26 cellular contexts compared by ENCODE assay signal in the genomic region with DNA sequence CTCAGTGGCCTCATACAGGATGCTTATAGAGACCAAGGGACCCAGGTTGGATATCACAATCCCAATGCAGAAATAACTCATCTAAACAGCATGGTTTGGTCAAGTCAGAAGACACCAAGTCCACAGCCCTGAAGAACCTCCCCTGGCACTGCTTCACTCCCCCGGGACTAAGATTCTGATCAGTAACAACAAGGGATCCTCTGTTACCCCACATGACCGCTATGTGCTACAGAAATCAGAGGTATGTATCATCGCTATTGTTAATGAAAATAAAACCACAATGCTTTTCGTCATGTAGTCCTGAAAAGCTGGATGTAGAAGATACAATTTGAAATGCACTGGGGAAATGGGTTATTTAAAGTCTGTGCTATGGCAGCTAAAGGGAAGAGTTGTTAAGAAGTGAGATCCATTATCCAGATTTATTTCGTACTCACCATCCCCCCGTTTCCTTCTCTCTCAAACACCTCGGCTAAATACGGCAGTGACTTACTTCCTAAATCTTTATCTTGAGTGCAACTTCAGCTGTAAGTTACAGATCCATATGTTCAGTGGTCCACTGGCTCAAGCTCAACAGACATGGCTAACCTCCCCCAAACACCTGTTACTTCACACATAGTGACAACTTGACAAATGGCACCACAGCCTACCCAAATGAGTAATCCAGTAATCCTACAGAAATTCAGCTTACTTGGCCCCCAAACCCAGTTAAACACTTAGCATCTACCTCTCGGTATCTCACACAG.
DNase-seq lines count a peak whose midpoint lies in the region; ATAC-seq and TF ChIP-seq lines count a peak whose summit lies in the region.
"Had no signal": no experiment of that assay in that cellular context is flagged by ENCODE, and none has a peak within 500 bp of the region (broad histone marks: within the 10 kb centered on the region; RNA-seq: fewer than 3 reads in every experiment).

No MANE protein-coding gene starts in this region.

- no peaks in the 10 kb centered on the region for H3K9me3 ChIP-seq in IMR-90 (ENCODE audit: control insufficient read depth, insufficient read depth, low read length)
- no peaks in the 10 kb centered on the region for H3K9me3 ChIP-seq in mucosa of descending colon
- H3K9me3 ChIP-seq: left ventricle myocardium inferior, Peyer's patch, psoas muscle, upper lobe of right lung had no signal

- H3K56ac ChIP-seq in IMR-90 (ENCODE audit: extremely low read depth, insufficient read depth, low read length), result no peak overlapping the region

- H3K9ac ChIP-seq in IMR-90 (ENCODE audit: low read depth, low read length), result no peak overlapping the region

- no peak overlapping the region for H3K27ac ChIP-seq in IMR-90 (ENCODE audit: insufficient read depth, low read length)
- H3K27ac ChIP-seq: left ventricle myocardium inferior, Peyer's patch, psoas muscle, upper lobe of right lung had no signal

- H3K4me1 ChIP-seq in IMR-90 (ENCODE audit: control insufficient read depth, insufficient read depth, low read length) (peaks cover 18% of the 10 kb centered on the region), mucosa of descending colon (ENCODE audit: low read depth) (peaks cover 4% of the 10 kb centered on the region)

- H3K14ac ChIP-seq in IMR-90 (replicated peaks; ENCODE audit: low read depth, low read length), result 0 out of 2 replicates have a peak overlapping the region, but pooled peaks have one; percentile 65

- no peaks in the 10 kb centered on the region for H3K9me3 Mint-ChIP-seq in progenitor cell of endocrine pancreas (ENCODE audit: low read depth)
- H3K9me3 Mint-ChIP-seq: CD8-positive, alpha-beta T cell; neural crest cell had no signal

- TF ChIP-seq CTCF in IMR-90 (conservative IDR thresholded peaks at IDR 0.05; ENCODE audit: low read depth, low read length), result no peak
- no peak for TF ChIP-seq CTCF in progenitor cell of endocrine pancreas (IDR thresholded peaks at IDR 0.05; ENCODE audit: unreplicated experiment)
- TF ChIP-seq CTCF in lower leg skin (IDR thresholded peaks at IDR 0.05), result no peak
- TF ChIP-seq CTCF in mucosa of descending colon (IDR thresholded peaks at IDR 0.05), result no peak

- TF ChIP-seq RAD21 in IMR-90 (IDR thresholded peaks at IDR 0.05; ENCODE audit: low read length), result no peak

- ATAC-seq in IMR-90 (ENCODE audit: low read depth) (no peak), mucosa of descending colon (no peak)
- ATAC-seq: CD8-positive, alpha-beta T cell; upper lobe of right lung had no signal

- H2AK5ac ChIP-seq in IMR-90 (ENCODE audit: low read depth, low read length), result no peak overlapping the region

- intact Hi-C loops in IMR-90 (cut with micrococcal nuclease), result no loop called here
- intact Hi-C loops in lower leg skin (cut with DNase I; ENCODE audit: low total_unique reads), result no loop called here
- intact Hi-C loops in mucosa of descending colon (cut with DNase I, micrococcal nuclease), result no loop called here

- WGBS in IMR-90 (ENCODE audit: extremely low coverage in 2 of 2, insufficient read length in 1 of 2), 2 experiments, result 63% methylated on average over 6 of the region's 9 CpGs; no CpG with 5 or more reads in 1 of the 2 experiments
- WGBS in lower leg skin, 2 donors, result 76 to 82% methylated on average over 9 of the region's 9 CpGs

- no peak overlapping the region for H2AFZ ChIP-seq in IMR-90 (replicated peaks; ENCODE audit: low read length, poor library complexity)

- CTCF ChIA-PET in IMR-90 (lab: Yijun Ruan, JAX), result no interaction called here

- peak; percentile 66 for DNase-seq in IMR-90
- peak; percentile 89 for DNase-seq in NCI-H82 treated with DMSO at 0.1 percent for 48 hours (lab: John Stamatoyannopoulos, UW; ENCODE audit: unreplicated experiment)
- peak; percentile 64 for DNase-seq in epidermal melanocyte (ENCODE audit: insufficient read length, low spot score)
- no peak for DNase-seq in progenitor cell of endocrine pancreas (ENCODE audit: low spot score, unreplicated experiment)
- no peak for DNase-seq in Ammon's horn (ENCODE audit: low spot score)
- no peak for DNase-seq in lower leg skin (ENCODE audit: low spot score in 2 of 2)
- no peak for DNase-seq in mucosa of descending colon
- DNase-seq in NCI-H128 (lab: John Stamatoyannopoulos, UW; ENCODE audit: unreplicated experiment), result no peak
- DNase-seq: activated CD4-positive, alpha-beta T cell treated with anti-CD3 and anti-CD28 coated beads for 4 hours; activated naive CD4-positive, alpha-beta T cell; activated T-cell treated with anti-CD3 and anti-CD28 coated beads, Interleukin-2, amount 50 U/mL, for 48 hours; CD8-positive, alpha-beta T cell; DMS53; hippocampal formation; left ventricle myocardium inferior; midbrain; NCI-H1417 treated with DMSO at 0.1 percent for 48 hours; NK-92 treated with Interleukin-12 subunit alpha and Interleukin-12 subunit beta, amount 100 ng/mL, for 24 hours; Peyer's patch; psoas muscle; SIG-M5; stimulated activated CD8-positive, alpha-beta memory T cell treated with anti-CD3 and anti-CD28 coated beads, Interleukin-4, amount 100 ng/mL, for 48 hours; T-helper 1 cell; upper lobe of right lung had no signal

- H3K36me3 ChIP-seq in IMR-90 (ENCODE audit: control insufficient read depth, insufficient read depth, low read length) (0 out of 2 replicates have a peak, but pooled peaks cover 4% of the 10 kb centered on the region), mucosa of descending colon (ENCODE audit: low read depth) (no peaks in the 10 kb centered on the region)
- H3K36me3 ChIP-seq: left ventricle myocardium inferior, Peyer's patch, upper lobe of right lung had no signal

- no peak overlapping the region for H3K23ac ChIP-seq in IMR-90 (ENCODE audit: low read depth, low read length)

- peaks cover 95% of the 10 kb centered on the region for H4K20me1 ChIP-seq in IMR-90 (ENCODE audit: insufficient read depth, low read length)

- no peak overlapping the region for H3K18ac ChIP-seq in IMR-90 (ENCODE audit: low read depth, low read length)

- H3K79me1 ChIP-seq in IMR-90 (ENCODE audit: low read depth in 1 of 2, low read length in 2 of 2), result peaks cover 21 to 81% of the 10 kb centered on the region in 2 experiments

- H3K36me3 Mint-ChIP-seq in progenitor cell of endocrine pancreas (ENCODE audit: insufficient read depth), result peaks cover 1% of the 10 kb centered on the region
- H3K36me3 Mint-ChIP-seq: CD8-positive, alpha-beta T cell had no signal

- POLR2A ChIA-PET in IMR-90 (lab: Charles Lee; ENCODE audit: unreplicated experiment), result no interaction called here

- no peak overlapping the region for H3K4ac ChIP-seq in IMR-90 (ENCODE audit: low read depth, low read length)

- no peak overlapping the region for H2BK120ac ChIP-seq in IMR-90 (ENCODE audit: low read depth, low read length)

- no peak overlapping the region for H2BK5ac ChIP-seq in IMR-90 (ENCODE audit: low read depth, low read length, poor library complexity, severe bottlenecking)

- no peak overlapping the region for H2BK20ac ChIP-seq in IMR-90 (ENCODE audit: low read depth, low read length)

- peak overlapping the region; percentile 6 for H3K27ac Mint-ChIP-seq in progenitor cell of endocrine pancreas
- H3K27ac Mint-ChIP-seq: CD8-positive, alpha-beta T cell had no signal

- H3K27me3 Mint-ChIP-seq in progenitor cell of endocrine pancreas, result no peaks in the 10 kb centered on the region
- H3K27me3 Mint-ChIP-seq: brain had no signal

- no peak overlapping the region for H2AK9ac ChIP-seq in IMR-90 (replicated peaks; ENCODE audit: low read depth, low read length, poor library complexity)

- H4K8ac ChIP-seq in IMR-90 (ENCODE audit: low read depth in 2 of 2, low read length in 2 of 2), result no peak overlapping the region

- BruUV-seq in IMR-90 (replicated peaks; lab: Mats Ljungman, UMichigan), result no TSS peak

- dilution Hi-C loops in IMR-90 (cut with HindIII; ENCODE audit: low sequenced_read_pairs, unreplicated experiment), result no loop called here

- TF ChIP-seq POLR2A in IMR-90 (IDR thresholded peaks at IDR 0.05; ENCODE audit: low read depth, low read length), result no peak
- TF ChIP-seq POLR2A in lower leg skin (IDR thresholded peaks at IDR 0.05), result no peak

- no peak overlapping the region for H4K91ac ChIP-seq in IMR-90 (ENCODE audit: insufficient read depth, low read depth, low read length)

- H3K27me3 ChIP-seq in IMR-90 (ENCODE audit: control insufficient read depth, insufficient read depth, low read length), result no peaks in the 10 kb centered on the region
- H3K27me3 ChIP-seq: Peyer's patch, upper lobe of right lung had no signal

- peaks cover 40% of the 10 kb centered on the region for H3K9me1 ChIP-seq in IMR-90 (ENCODE audit: insufficient read depth, low read length)

- no peak overlapping the region for H3K4me3 ChIP-seq in IMR-90 (ENCODE audit: insufficient read depth, low read depth, low read length)
- H3K4me3 ChIP-seq in lower leg skin (ENCODE audit: low read depth, poor library complexity, severe bottlenecking), result no peak overlapping the region
- H3K4me3 ChIP-seq in mucosa of descending colon, result no peak overlapping the region
- H3K4me3 ChIP-seq: left ventricle myocardium inferior, Peyer's patch, psoas muscle, upper lobe of right lung had no signal

- in situ Hi-C loops in IMR-90 (cut with MboI; ENCODE audit: low sequenced_read_pairs), result no loop called here

- H3K4me3 Mint-ChIP-seq in progenitor cell of endocrine pancreas (ENCODE audit: low read depth), result no peak overlapping the region
- H3K4me3 Mint-ChIP-seq: CD8-positive, alpha-beta T cell; neural crest cell had no signal

- H3K4me2 ChIP-seq in IMR-90 (ENCODE audit: low read depth, low read length), result 0 out of 2 replicates have a peak overlapping the region, but pooled peaks have one; percentile 9

- H3K4me1 Mint-ChIP-seq in progenitor cell of endocrine pancreas (ENCODE audit: low read depth), result peaks cover 23% of the 10 kb centered on the region

- H2BK15ac ChIP-seq in IMR-90 (ENCODE audit: low read depth, low read length), result no peak overlapping the region

- H4K5ac ChIP-seq in IMR-90 (ENCODE audit: low read depth, low read length), result no peak overlapping the region

TF ChIP-seq in IMR-90, 13 proteins besides CTCF, POLR2A, EP300 and RAD21:
- TF ChIP-seq BHLHE40 (IDR thresholded peaks at IDR 0.05; ENCODE audit: low read depth, low read length) (no peak), USF2 (IDR thresholded peaks at IDR 0.05; ENCODE audit: low read depth, low read length) (peak; percentile 13; the same call in 1 of the 2 replicates)

Comparison
In these comparisons a context has a peak if more than half of its experiments do, and no peak if none do; other contexts are left out.
1. DNase-seq: peak in IMR-90 (single experiment), NCI-H82 treated with DMSO at 0.1 percent for 48 hours (single experiment) and epidermal melanocyte (single experiment); none in progenitor cell of endocrine pancreas (single experiment), Ammon's horn (single experiment), lower leg skin (0 of 2), mucosa of descending colon (0 of 3) and NCI-H128 (single experiment).